ENCODE assay signal across 3 cellular contexts in genomic region chr3:191963182-191963581, GRCh38.
A peak's percentile ranks its signal among the peaks of the same experiment; 100 is the strongest.
TF ChIP-seq lines count a peak whose summit lies in the region.

No MANE protein-coding gene starts in this region.

TF ChIP-seq in SK-N-SH, 30 proteins besides CTCF, POLR2A, EP300 and RAD21:
- TF ChIP-seq RFX5 (IDR thresholded peaks at IDR 0.05; ENCODE audit: low read length) (no peak), FOSL2 (IDR thresholded peaks at IDR 0.05; ENCODE audit: borderline replicate concordance, low read depth) (peak; percentile 21; the same call in 1 of the 2 replicates)

TF ChIP-seq in SK-N-SH treated with all-trans-retinoic acid at 6 μM for 48 hours, 23 proteins besides CTCF, POLR2A, EP300 and RAD21:
- TF ChIP-seq ZFP30 (CRISPR knock-in tag; IDR thresholded peaks at IDR 0.05) (no peak), SNAI2 (CRISPR knock-in tag; IDR thresholded peaks at IDR 0.05) (no peak), RARB (CRISPR knock-in tag; IDR thresholded peaks at IDR 0.05) (no peak), PATZ1 (CRISPR knock-in tag; IDR thresholded peaks at IDR 0.05; ENCODE audit: borderline replicate concordance) (no peak), ARNTL (CRISPR knock-in tag; IDR thresholded peaks at IDR 0.05; ENCODE audit: borderline replicate concordance, low read depth) (no peak), ZFP3 (CRISPR knock-in tag; IDR thresholded peaks at IDR 0.05) (no peak), TOX (CRISPR knock-in tag; IDR thresholded peaks at IDR 0.05; ENCODE audit: borderline replicate concordance) (no peak), ZNF8 (CRISPR knock-in tag; IDR thresholded peaks at IDR 0.05) (no peak), ISL1 (CRISPR knock-in tag; IDR thresholded peaks at IDR 0.05) (no peak), TCF4 (CRISPR knock-in tag; IDR thresholded peaks at IDR 0.05; ENCODE audit: borderline replicate concordance) (no peak), ESRRG (CRISPR knock-in tag; IDR thresholded peaks at IDR 0.05) (no peak), ZC3H10 (CRISPR knock-in tag; IDR thresholded peaks at IDR 0.05) (no peak), PPARA (CRISPR knock-in tag; IDR thresholded peaks at IDR 0.05; ENCODE audit: borderline replicate concordance) (no peak), BACH2 (CRISPR knock-in tag; IDR thresholded peaks at IDR 0.05; ENCODE audit: borderline replicate concordance) (no peak), OSR1 (CRISPR knock-in tag; IDR thresholded peaks at IDR 0.05) (no peak), CSDC2 (CRISPR knock-in tag; IDR thresholded peaks at IDR 0.05) (no peak)
- TF ChIP-seq, protein P1, sequence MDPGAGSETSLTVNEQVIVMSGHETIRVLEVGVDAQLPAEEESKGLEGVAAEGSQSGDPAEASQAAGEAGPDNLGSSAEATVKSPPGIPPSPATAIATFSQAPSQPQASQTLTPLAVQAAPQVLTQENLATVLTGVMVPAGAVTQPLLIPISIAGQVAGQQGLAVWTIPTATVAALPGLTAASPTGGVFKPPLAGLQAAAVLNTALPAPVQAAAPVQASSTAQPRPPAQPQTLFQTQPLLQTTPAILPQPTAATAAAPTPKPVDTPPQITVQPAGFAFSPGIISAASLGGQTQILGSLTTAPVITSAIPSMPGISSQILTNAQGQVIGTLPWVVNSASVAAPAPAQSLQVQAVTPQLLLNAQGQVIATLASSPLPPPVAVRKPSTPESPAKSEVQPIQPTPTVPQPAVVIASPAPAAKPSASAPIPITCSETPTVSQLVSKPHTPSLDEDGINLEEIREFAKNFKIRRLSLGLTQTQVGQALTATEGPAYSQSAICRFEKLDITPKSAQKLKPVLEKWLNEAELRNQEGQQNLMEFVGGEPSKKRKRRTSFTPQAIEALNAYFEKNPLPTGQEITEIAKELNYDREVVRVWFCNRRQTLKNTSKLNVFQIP (CRISPR knock-in tag; IDR thresholded peaks at IDR 0.05; ENCODE audit: borderline replicate concordance, low read depth), result no peak
- TF ChIP-seq, protein P2, sequence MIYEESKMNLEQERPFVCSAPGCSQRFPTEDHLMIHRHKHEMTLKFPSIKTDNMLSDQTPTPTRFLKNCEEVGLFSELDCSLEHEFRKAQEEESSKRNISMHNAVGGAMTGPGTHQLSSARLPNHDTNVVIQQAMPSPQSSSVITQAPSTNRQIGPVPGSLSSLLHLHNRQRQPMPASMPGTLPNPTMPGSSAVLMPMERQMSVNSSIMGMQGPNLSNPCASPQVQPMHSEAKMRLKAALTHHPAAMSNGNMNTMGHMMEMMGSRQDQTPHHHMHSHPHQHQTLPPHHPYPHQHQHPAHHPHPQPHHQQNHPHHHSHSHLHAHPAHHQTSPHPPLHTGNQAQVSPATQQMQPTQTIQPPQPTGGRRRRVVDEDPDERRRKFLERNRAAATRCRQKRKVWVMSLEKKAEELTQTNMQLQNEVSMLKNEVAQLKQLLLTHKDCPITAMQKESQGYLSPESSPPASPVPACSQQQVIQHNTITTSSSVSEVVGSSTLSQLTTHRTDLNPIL (CRISPR knock-in tag; IDR thresholded peaks at IDR 0.05; ENCODE audit: low read depth), result no peak

TF ChIP-seq in H1, 55 proteins besides CTCF, POLR2A, EP300 and RAD21:
- no peak for TF ChIP-seq RXRA (IDR thresholded peaks at IDR 0.05; ENCODE audit: insufficient read depth, low read depth, low read length)
- TF ChIP-seq TEAD4 (IDR thresholded peaks at IDR 0.05; ENCODE audit: low read depth, low read length), result no peak
- no peak for TF ChIP-seq GABPA (IDR thresholded peaks at IDR 0.05; ENCODE audit: borderline replicate concordance, insufficient read depth, low read length)
- no peak for TF ChIP-seq ATF3 (IDR thresholded peaks at IDR 0.05; ENCODE audit: insufficient read depth, low read depth, low read length)
- no peak for TF ChIP-seq SRF (IDR thresholded peaks at IDR 0.05; ENCODE audit: low read depth, low read length)
- TF ChIP-seq RNF2 (IDR thresholded peaks at IDR 0.05; ENCODE audit: borderline replicate concordance, low read depth, low read length, missing control alignments, poor library complexity, severe bottlenecking), result no peak
- no peak for TF ChIP-seq RFX5 (IDR thresholded peaks at IDR 0.05; ENCODE audit: borderline replicate concordance, low read depth, low read length)
- no peak for TF ChIP-seq TAF7 (optimal IDR thresholded peaks at IDR 0.05; ENCODE audit: borderline replicate concordance, low read depth, low read length)
- TF ChIP-seq SP1 (IDR thresholded peaks at IDR 0.05; ENCODE audit: low read depth, low read length), result peak; percentile 52; the same call in 1 of the 2 replicates
- TF ChIP-seq KDM5A (IDR thresholded peaks at IDR 0.05; ENCODE audit: low read length), result no peak
- 0 out of 2 replicates have a peak, but pooled peaks have one; percentile 1 for TF ChIP-seq MAFK (IDR thresholded peaks at IDR 0.05; ENCODE audit: low read depth, low read length)
- TF ChIP-seq YY1 (IDR thresholded peaks at IDR 0.05; ENCODE audit: low read depth, low read length), result no peak
- TF ChIP-seq KDM1A (IDR thresholded peaks at IDR 0.05; ENCODE audit: borderline replicate concordance, low read length), result no peak
- peak; percentile 69; the same call in 1 of the 2 replicates for TF ChIP-seq POU5F1 (IDR thresholded peaks at IDR 0.05; ENCODE audit: low read depth, low read length)
- no peak for TF ChIP-seq CEBPB (IDR thresholded peaks at IDR 0.05; ENCODE audit: low read depth, low read length)
- no peak for TF ChIP-seq BRCA1 (IDR thresholded peaks at IDR 0.05; ENCODE audit: low read depth, low read length)
- no peak for TF ChIP-seq CTBP2 (IDR thresholded peaks at IDR 0.05; ENCODE audit: borderline replicate concordance, insufficient read depth, insufficient read length, low read length)
- no peak for TF ChIP-seq FOSL1 (IDR thresholded peaks at IDR 0.05; ENCODE audit: insufficient read depth, low read depth, low read length)
- TF ChIP-seq JUND (IDR thresholded peaks at IDR 0.05; ENCODE audit: low read length), result peak; percentile 69; the same call in 1 of the 2 replicates
- TF ChIP-seq, protein P3, sequence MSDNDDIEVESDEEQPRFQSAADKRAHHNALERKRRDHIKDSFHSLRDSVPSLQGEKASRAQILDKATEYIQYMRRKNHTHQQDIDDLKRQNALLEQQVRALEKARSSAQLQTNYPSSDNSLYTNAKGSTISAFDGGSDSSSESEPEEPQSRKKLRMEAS (IDR thresholded peaks at IDR 0.05), result peak; percentile 24; the same call in 1 of the 2 replicates
- TF ChIP-seq EZH2 (IDR thresholded peaks at IDR 0.05; ENCODE audit: low read depth, low read length, severe bottlenecking), result no peak
- no peak for TF ChIP-seq CHD2 (IDR thresholded peaks at IDR 0.05; ENCODE audit: low read length)
- TF ChIP-seq SP2 (IDR thresholded peaks at IDR 0.05; ENCODE audit: low read length), result no peak
- no peak for TF ChIP-seq RBBP5 (IDR thresholded peaks at IDR 0.05; ENCODE audit: borderline replicate concordance, low read depth, low read length)
- TF ChIP-seq CBX5 (IDR thresholded peaks at IDR 0.05; ENCODE audit: low read depth, low read length), result no peak
- TF ChIP-seq CBX8 (IDR thresholded peaks at IDR 0.05; ENCODE audit: borderline replicate concordance, low read depth, low read length), result no peak
- TF ChIP-seq SIN3A (conservative IDR thresholded peaks at IDR 0.05 in 1 of 2, IDR thresholded peaks at IDR 0.05 in 1 of 2; ENCODE audit: low read depth in 1 of 2, low read length in 2 of 2), result no peak
- TF ChIP-seq ZNF274 (IDR thresholded peaks at IDR 0.05; ENCODE audit: borderline replicate concordance, extremely low read depth, low read length), result no peak
- TF ChIP-seq BCL11A (IDR thresholded peaks at IDR 0.05; ENCODE audit: low read depth in 2 of 2, low read length in 2 of 2), result peak in 1 of 2 experiments; percentile 13
- no peak for TF ChIP-seq BACH1 (IDR thresholded peaks at IDR 0.05; ENCODE audit: low read length)
